Comparison of ENCODE assay signal across 18 cellular contexts in the genomic region with DNA sequence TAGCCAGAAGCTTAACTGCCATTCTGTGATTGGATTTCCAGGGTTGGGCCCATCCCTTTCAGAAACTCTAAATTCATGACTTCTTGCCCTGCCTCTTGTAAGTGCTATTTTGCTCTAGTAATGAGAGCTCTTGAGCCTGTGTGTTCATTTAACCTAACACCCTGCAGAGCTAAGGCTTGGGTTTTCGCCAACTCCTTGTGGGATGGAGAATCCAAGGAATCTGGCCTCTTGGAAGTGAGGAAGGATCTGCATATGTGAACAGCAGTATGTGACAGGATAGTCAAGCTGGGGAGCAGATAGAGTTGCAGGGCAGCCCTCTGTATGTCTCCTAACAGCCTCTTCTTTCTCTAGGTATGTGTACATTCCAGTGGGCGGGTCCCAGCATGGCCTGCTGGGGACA.
DNase-seq lines count a peak whose midpoint lies in the region; ATAC-seq, FAIRE-seq and TF ChIP-seq lines count a peak whose summit lies in the region.
"Had no signal": no experiment of that assay in that cellular context is flagged by ENCODE, and none has a peak within 500 bp of the region (broad histone marks: within the 10 kb centered on the region; RNA-seq: fewer than 3 reads in every experiment).

No MANE protein-coding gene starts in this region.

- no peak overlapping the region for H2BK5ac ChIP-seq in IMR-90 (ENCODE audit: low read depth, low read length, poor library complexity, severe bottlenecking)

- H3K27ac Mint-ChIP-seq in activated CD4-positive, alpha-beta memory T cell treated with anti-CD3 and anti-CD28 coated beads, Interleukin-2, amount 10 ng/mL, durations not matched to agents 7 days and 5 days, result no peak overlapping the region
- H3K27ac Mint-ChIP-seq: activated CD4-positive, alpha-beta memory T cell treated with anti-CD3 and anti-CD28 coated beads for 36 hours; activated naive CD4-positive, alpha-beta T cell treated with anti-CD3 and anti-CD28 coated beads, Interleukin-2, amount 50 U/mL, for 72 hours; activated T-cell treated with anti-CD3 and anti-CD28 coated beads, Interleukin-2, amount 50 U/mL, for 72 hours had no signal

- ATAC-seq in IMR-90 (ENCODE audit: low read depth) (peak; percentile 56), lower lobe of right lung (peak; percentile 66 to 78)
- ATAC-seq: activated naive CD4-positive, alpha-beta T cell treated with anti-CD3 and anti-CD28 coated beads, Interleukin-2, amount 50 U/mL, for 72 hours; activated T-cell treated with anti-CD3 and anti-CD28 coated beads, Interleukin-2, amount 50 U/mL, for 72 hours; left lobe of liver; sciatic nerve had no signal

- WGBS in IMR-90 (ENCODE audit: extremely low coverage in 2 of 2, insufficient read length in 1 of 2), 2 experiments, result 83% methylated on average over 1 of the region's 2 CpGs; no CpG with 5 or more reads in 1 of the 2 experiments

- no peaks in the 10 kb centered on the region for H3K36me3 Mint-ChIP-seq in activated CD4-positive, alpha-beta memory T cell treated with anti-CD3 and anti-CD28 coated beads, Interleukin-2, amount 10 ng/mL, durations not matched to agents 7 days and 5 days (ENCODE audit: low read depth)
- H3K36me3 Mint-ChIP-seq: activated naive CD4-positive, alpha-beta T cell treated with anti-CD3 and anti-CD28 coated beads, Interleukin-2, amount 50 U/mL, for 72 hours had no signal

- peak overlapping the region in 1 of 2 experiments; percentile 51; a peak in 1 of 4 replicates for H4K8ac ChIP-seq in IMR-90 (ENCODE audit: low read depth in 2 of 2, low read length in 2 of 2)

- dilution Hi-C loops in IMR-90 (cut with HindIII; ENCODE audit: low sequenced_read_pairs, unreplicated experiment), result no loop called here

- H3K9me1 ChIP-seq in IMR-90 (ENCODE audit: insufficient read depth, low read length), result peaks cover 5% of the 10 kb centered on the region; the same call in 1 of the 2 replicates

- H2BK20ac ChIP-seq in IMR-90 (ENCODE audit: low read depth, low read length), result peak overlapping the region; percentile 48; the same call in 1 of the 2 replicates

- no peak overlapping the region; the same call in 1 of the 2 replicates for H3K14ac ChIP-seq in IMR-90 (replicated peaks; ENCODE audit: low read depth, low read length)

- CTCF ChIA-PET in IMR-90 (lab: Yijun Ruan, JAX), result interaction anchor here (1.3 to 9.5 kb wide), 2 partner anchors 138 to 546 kb away, joined by 4 to 76 read pairs; partner anchors contain the start of gene KCNH1
- CTCF ChIA-PET in activated CD4-positive, alpha-beta memory T cell treated with anti-CD3 and anti-CD28 coated beads, Interleukin-2, amount 10 ng/mL, durations not matched to agents 7 days and 5 days (lab: Charles Lee), result interaction anchor here (0.9 to 1.5 kb wide), 2 partner anchors 365 to 548 kb away, joined by 3 read pairs; no protein-coding TSS in a partner anchor

- FAIRE-seq in GM12891 (lab: Jason Lieb, UNC), result no peak
- FAIRE-seq: bronchial epithelial cell had no signal

- peak overlapping the region; percentile 29 for H2AFZ ChIP-seq in IMR-90 (replicated peaks; ENCODE audit: low read length, poor library complexity)

- H3K9me3 Mint-ChIP-seq in activated CD4-positive, alpha-beta memory T cell treated with anti-CD3 and anti-CD28 coated beads, Interleukin-2, amount 10 ng/mL, durations not matched to agents 7 days and 5 days, result peaks cover 2% of the 10 kb centered on the region

- TF ChIP-seq POLR2A in IMR-90 (IDR thresholded peaks at IDR 0.05; ENCODE audit: low read depth, low read length), result no peak
- no peak for TF ChIP-seq POLR2A in GM12891 (IDR thresholded peaks at IDR 0.05; ENCODE audit: low read depth, low read length)

- H3K4me3 Mint-ChIP-seq in activated CD4-positive, alpha-beta memory T cell treated with anti-CD3 and anti-CD28 coated beads, Interleukin-2, amount 10 ng/mL, durations not matched to agents 7 days and 5 days, result no peak overlapping the region
- H3K4me3 Mint-ChIP-seq: activated CD4-positive, alpha-beta memory T cell treated with anti-CD3 and anti-CD28 coated beads for 36 hours; activated T-cell treated with anti-CD3 and anti-CD28 coated beads, Interleukin-2, amount 50 U/mL, for 72 hours had no signal

- H3K4me3 ChIP-seq in IMR-90 (ENCODE audit: insufficient read depth, low read depth, low read length) (no peak overlapping the region), lower lobe of right lung (no peak overlapping the region)

- no peak overlapping the region for H4K5ac ChIP-seq in IMR-90 (ENCODE audit: low read depth, low read length)

- no TSS peak for BruUV-seq in IMR-90 (replicated peaks; lab: Mats Ljungman, UMichigan)

- no peak overlapping the region; the same call in 1 of the 2 replicates for H3K4ac ChIP-seq in IMR-90 (ENCODE audit: low read depth, low read length)

- DNase-seq in Caki2 (ENCODE audit: low read depth) (peak; percentile 36), IMR-90 (peak; percentile 25), cerebellum (ENCODE audit: low spot score) (peak; percentile 26), lower lobe of right lung (no peak), NOMO-1 (lab: John Stamatoyannopoulos, UW; ENCODE audit: unreplicated experiment in 2 of 2) (no peak), GM12891 (ENCODE audit: insufficient read length, low spot score) (no peak), NCI-H226 (no peak)
- DNase-seq in activated CD4-positive, alpha-beta memory T cell treated with anti-CD3 and anti-CD28 coated beads, Interleukin-2, amount 10 ng/mL, durations not matched to agents 7 days and 5 days, result no peak
- DNase-seq: activated CD4-positive, alpha-beta memory T cell treated with anti-CD3 and anti-CD28 coated beads for 36 hours; activated T-cell treated with anti-CD3 and anti-CD28 coated beads, Interleukin-2, amount 50 U/mL, for 72 hours; effector CD4-positive, alpha-beta T cell; GOT3 had no signal

- no peak overlapping the region for H2BK15ac ChIP-seq in IMR-90 (ENCODE audit: low read depth, low read length)

- TF ChIP-seq CTCF in IMR-90 (conservative IDR thresholded peaks at IDR 0.05; ENCODE audit: low read depth, low read length) (no peak), lower lobe of right lung (IDR thresholded peaks at IDR 0.05) (no peak)

- peak overlapping the region; percentile 15 for H2AK9ac ChIP-seq in IMR-90 (replicated peaks; ENCODE audit: low read depth, low read length, poor library complexity)

- TF ChIP-seq RAD21 in IMR-90 (IDR thresholded peaks at IDR 0.05; ENCODE audit: low read length), result no peak

- H3K18ac ChIP-seq in IMR-90 (ENCODE audit: low read depth, low read length), result no peak overlapping the region

- in situ Hi-C loops in Caki2 (cut with HindIII; ENCODE audit: low pct_unique_long_range_greater_than_20kb, low sequenced_read_pairs), result no loop called here
- in situ Hi-C loops in IMR-90 (cut with MboI; ENCODE audit: low sequenced_read_pairs), result loop anchor here (5.0 to 25.0 kb wide), 2 partner anchors 175 to 545 kb away; partner anchors contain the start of gene KCNH1

- no peaks in the 10 kb centered on the region for H4K20me1 ChIP-seq in IMR-90 (ENCODE audit: insufficient read depth, low read length)

- no peak overlapping the region for H2AK5ac ChIP-seq in IMR-90 (ENCODE audit: low read depth, low read length)

- peak overlapping the region; percentile 44 for H2BK120ac ChIP-seq in IMR-90 (ENCODE audit: low read depth, low read length)

- H3K9me3 ChIP-seq in IMR-90 (ENCODE audit: control insufficient read depth, insufficient read depth, low read length), result no peaks in the 10 kb centered on the region
- H3K9me3 ChIP-seq in lower lobe of right lung, result no peaks in the 10 kb centered on the region
- H3K9me3 ChIP-seq: Caco-2 had no signal

- H4K91ac ChIP-seq in IMR-90 (ENCODE audit: insufficient read depth, low read depth, low read length), result no peak overlapping the region

- H3K27ac ChIP-seq in IMR-90 (ENCODE audit: insufficient read depth, low read length) (no peak overlapping the region), lower lobe of right lung (no peak overlapping the region)
- H3K27ac ChIP-seq: VCaP had no signal

- no peak overlapping the region for H3K9ac ChIP-seq in IMR-90 (ENCODE audit: low read depth, low read length)

- no peak overlapping the region for H3K23ac ChIP-seq in IMR-90 (ENCODE audit: low read depth, low read length)

- no peak overlapping the region for H3K4me2 ChIP-seq in IMR-90 (ENCODE audit: low read depth, low read length)

- intact Hi-C loops in IMR-90 (cut with micrococcal nuclease), result no loop called here
- intact Hi-C loops in lower lobe of right lung (cut with DNase I), result loop anchor here (10.0 kb wide), 1 partner anchor 547 kb away; the partner anchor contains the start of gene KCNH1

- H3K4me1 ChIP-seq in IMR-90 (ENCODE audit: control insufficient read depth, insufficient read depth, low read length) (peaks cover 3% of the 10 kb centered on the region; the same call in 1 of the 2 replicates), lower lobe of right lung (no peaks in the 10 kb centered on the region)
- H3K4me1 ChIP-seq: Caco-2 had no signal

- H3K56ac ChIP-seq in IMR-90 (ENCODE audit: extremely low read depth, insufficient read depth, low read length), result no peak overlapping the region

- H3K27me3 ChIP-seq in IMR-90 (ENCODE audit: control insufficient read depth, insufficient read depth, low read length) (no peaks in the 10 kb centered on the region), lower lobe of right lung (ENCODE audit: low read depth) (no peaks in the 10 kb centered on the region)

- POLR2A ChIA-PET in IMR-90 (lab: Charles Lee; ENCODE audit: unreplicated experiment), result no interaction called here
- POLR2A ChIA-PET in activated CD4-positive, alpha-beta memory T cell treated with anti-CD3 and anti-CD28 coated beads, Interleukin-2, amount 10 ng/mL, durations not matched to agents 7 days and 5 days (lab: Charles Lee), result no interaction called here

- H3K4me1 Mint-ChIP-seq in activated CD4-positive, alpha-beta memory T cell treated with anti-CD3 and anti-CD28 coated beads, Interleukin-2, amount 10 ng/mL, durations not matched to agents 7 days and 5 days, result no peaks in the 10 kb centered on the region

- no peaks in the 10 kb centered on the region for H3K79me1 ChIP-seq in IMR-90 (ENCODE audit: low read depth in 1 of 2, low read length in 2 of 2)

- no peaks in the 10 kb centered on the region for H3K36me3 ChIP-seq in IMR-90 (ENCODE audit: control insufficient read depth, insufficient read depth, low read length)
- H3K36me3 ChIP-seq in lower lobe of right lung, result no peaks in the 10 kb centered on the region

- H3K27me3 Mint-ChIP-seq in activated CD4-positive, alpha-beta memory T cell treated with anti-CD3 and anti-CD28 coated beads, Interleukin-2, amount 10 ng/mL, durations not matched to agents 7 days and 5 days, result no peaks in the 10 kb centered on the region
- H3K27me3 Mint-ChIP-seq: activated CD4-positive, alpha-beta memory T cell treated with anti-CD3 and anti-CD28 coated beads for 36 hours had no signal

TF ChIP-seq in IMR-90, 13 proteins besides CTCF, POLR2A, EP300 and RAD21 (continues in another document):
- TF ChIP-seq RCOR1 (IDR thresholded peaks at IDR 0.05; ENCODE audit: insufficient replicate concordance, low read length), result no peak
- TF ChIP-seq NFE2L2 (IDR thresholded peaks at IDR 0.05; ENCODE audit: low read depth, low read length), result no peak
- no peak for TF ChIP-seq SMC3 (IDR thresholded peaks at IDR 0.05; ENCODE audit: low read depth, low read length)

TF ChIP-seq in GM12891, 5 proteins besides CTCF, POLR2A, EP300 and RAD21 (continues in another document):
- TF ChIP-seq PAX5 (IDR thresholded peaks at IDR 0.05; ENCODE audit: insufficient read depth, low read length, severe bottlenecking) (no peak), SPI1 (IDR thresholded peaks at IDR 0.05; ENCODE audit: low read depth, low read length) (no peak), POU2F2 (IDR thresholded peaks at IDR 0.05; ENCODE audit: low read depth, low read length) (no peak)

Comparison
In these comparisons a context has a peak if more than half of its experiments do, and no peak if none do; other contexts are left out.
1. DNase-seq: peak in Caki2 (single experiment), IMR-90 (single experiment) and cerebellum (single experiment); none in lower lobe of right lung (single experiment), activated CD4-positive, alpha-beta memory T cell treated with anti-CD3 and anti-CD28 coated beads, Interleukin-2, amount 10 ng/mL, durations not matched to agents 7 days and 5 days (single experiment), NOMO-1 (0 of 2), GM12891 (single experiment) and NCI-H226 (single experiment).